17 cellular contexts compared by ENCODE assay signal in the genomic region with DNA sequence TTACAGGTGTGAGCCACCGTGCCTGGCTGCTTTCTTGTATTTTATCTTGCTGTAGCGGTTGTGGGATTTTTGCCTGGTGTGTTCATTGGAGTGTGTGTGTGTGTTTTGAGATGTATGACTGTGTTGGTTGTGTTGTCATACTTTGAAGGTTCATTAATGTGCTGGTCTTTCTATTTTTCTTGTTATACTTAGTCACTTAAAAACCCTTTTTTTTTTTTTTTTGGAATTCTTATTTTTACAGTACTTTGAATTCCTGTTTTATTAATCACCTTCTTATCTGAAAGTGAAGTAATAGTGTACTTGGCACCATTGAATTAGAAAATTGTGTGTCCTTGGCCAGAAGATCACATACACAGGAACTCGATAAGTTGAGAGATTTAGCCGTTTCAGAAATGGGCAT. TPM values are rescaled to one million over a fixed set of nuclear protein-coding genes. Genes with fewer than 3 reads are reported as not detected.
A peak's percentile ranks its signal among the peaks of the same experiment; 100 is the strongest.
DNase-seq lines count a peak whose midpoint lies in the region; ATAC-seq and TF ChIP-seq lines count a peak whose summit lies in the region.
"Had no signal": no experiment of that assay in that cellular context is flagged by ENCODE, and none has a peak within 500 bp of the region (broad histone marks: within the 10 kb centered on the region; RNA-seq: fewer than 3 reads in every experiment).

No MANE protein-coding gene starts in this region.

- H3K27ac ChIP-seq in mesenchymal stem cell (ENCODE audit: low read length, poor library complexity, severe bottlenecking), result peak overlapping the region; percentile 81

- no peak overlapping the region for H3K27ac Mint-ChIP-seq in stimulated activated effector memory CD8-positive, alpha-beta T cell treated with anti-CD3 and anti-CD28 coated beads, Interleukin-12 subunit alpha, Interleukin-12 subunit beta, amount 100 ng/mL, for 72 hours

- H2BK5ac ChIP-seq in mesenchymal stem cell (ENCODE audit: low read depth, low read length, poor library complexity, severe bottlenecking), result no peak overlapping the region

- H2BK12ac ChIP-seq in mesenchymal stem cell (ENCODE audit: low read length in 2 of 2), result no peak overlapping the region

- ATAC-seq in stimulated activated effector memory CD8-positive, alpha-beta T cell treated with anti-CD3 and anti-CD28 coated beads, Interleukin-12 subunit alpha, Interleukin-12 subunit beta, amount 100 ng/mL, for 72 hours, result no peak

- peaks cover 9% of the 10 kb centered on the region for H3K79me1 ChIP-seq in mesenchymal stem cell (replicated peaks; ENCODE audit: low read length, poor library complexity, severe bottlenecking)

- no peaks in the 10 kb centered on the region for H3K9me3 Mint-ChIP-seq in stimulated activated effector memory CD8-positive, alpha-beta T cell treated with anti-CD3 and anti-CD28 coated beads, Interleukin-12 subunit alpha, Interleukin-12 subunit beta, amount 100 ng/mL, for 72 hours

- H2BK15ac ChIP-seq in mesenchymal stem cell (ENCODE audit: low read depth, poor library complexity, severe bottlenecking), result no peak overlapping the region

- no peak overlapping the region for H3K14ac ChIP-seq in mesenchymal stem cell (ENCODE audit: low read length in 2 of 2)

- no peak overlapping the region for H3K9ac ChIP-seq in mesenchymal stem cell (ENCODE audit: low read length)

- H3K18ac ChIP-seq in mesenchymal stem cell (ENCODE audit: low read depth in 1 of 2, low read length in 2 of 2), result no peak overlapping the region

- H3K27me3 ChIP-seq in mesenchymal stem cell (ENCODE audit: control insufficient read depth in 1 of 2, insufficient read depth in 1 of 2, low read length in 2 of 2), result no peaks in the 10 kb centered on the region
- H3K27me3 ChIP-seq: BE2C had no signal

- DNase-seq in AG08395 (ENCODE audit: low spot score), result peak; percentile 22
- peak; percentile 45 for DNase-seq in HS-27A (ENCODE audit: low read depth)
- DNase-seq in cardiac fibroblast (ENCODE audit: low read depth in 2 of 2), result peak; percentile 83 to 86
- peak; percentile 36 for DNase-seq in mesenchymal stem cell
- DNase-seq in NAMALWA (ENCODE audit: low spot score), result no peak
- no peak for DNase-seq in activated naive CD4-positive, alpha-beta T cell treated with anti-CD3 and anti-CD28 coated beads, Interleukin-2, amount 50 U/mL, for 16 hours
- no peak for DNase-seq in epidermal melanocyte (ENCODE audit: insufficient read length, low spot score)
- no peak for DNase-seq in stimulated activated effector memory CD8-positive, alpha-beta T cell treated with anti-CD3 and anti-CD28 coated beads, Interleukin-12 subunit alpha, Interleukin-12 subunit beta, amount 100 ng/mL, for 72 hours (ENCODE audit: low spot score in 2 of 2)
- DNase-seq: activated CD4-positive, alpha-beta T cell treated with anti-CD3 and anti-CD28 coated beads, Interleukin-2, amount 50 U/mL, for 4 hours; anterior cingulate cortex; BE2C; DMS53; NCI-H1105 treated with DMSO at 0.1 percent for 48 hours; NCI-H345; SIG-M5; stimulated activated naive CD4-positive, alpha-beta T cell; T1000 had no signal

- H3K4me1 ChIP-seq in mesenchymal stem cell (ENCODE audit: control insufficient read depth, insufficient read depth, low read depth, low read length), result peaks cover 13% of the 10 kb centered on the region
- H3K4me1 ChIP-seq: BE2C had no signal

- H2AK5ac ChIP-seq in mesenchymal stem cell (ENCODE audit: low read length, severe bottlenecking), result peak overlapping the region; percentile 27

- no peaks in the 10 kb centered on the region for H3K9me3 ChIP-seq in mesenchymal stem cell (ENCODE audit: control insufficient read depth, low read length)
- H3K9me3 ChIP-seq: BE2C had no signal

- TF ChIP-seq CTCF in cardiac fibroblast (IDR thresholded peaks at IDR 0.05; ENCODE audit: low read depth, low read length), result no peak

- no peak overlapping the region for H3K23ac ChIP-seq in mesenchymal stem cell (ENCODE audit: low read length in 2 of 2)

- H3K36me3 Mint-ChIP-seq in stimulated activated effector memory CD8-positive, alpha-beta T cell treated with anti-CD3 and anti-CD28 coated beads, Interleukin-12 subunit alpha, Interleukin-12 subunit beta, amount 100 ng/mL, for 72 hours, result no peaks in the 10 kb centered on the region

- 73% methylated on average over 4 of the region's 4 CpGs for WGBS in mesenchymal stem cell

- H4K91ac ChIP-seq in mesenchymal stem cell (ENCODE audit: low read length), result no peak overlapping the region

- H3K4me3 Mint-ChIP-seq in stimulated activated effector memory CD8-positive, alpha-beta T cell treated with anti-CD3 and anti-CD28 coated beads, Interleukin-12 subunit alpha, Interleukin-12 subunit beta, amount 100 ng/mL, for 72 hours, result no peak overlapping the region

- no peaks in the 10 kb centered on the region for H3K36me3 ChIP-seq in mesenchymal stem cell (ENCODE audit: control insufficient read depth in 1 of 2, insufficient read depth in 2 of 2, low read depth in 1 of 2, low read length in 2 of 2)

- no peak overlapping the region for H3K4me2 ChIP-seq in mesenchymal stem cell (ENCODE audit: low read length, poor library complexity, severe bottlenecking)

- H3K4ac ChIP-seq in mesenchymal stem cell (ENCODE audit: low read depth in 1 of 2, low read length in 2 of 2), result no peak overlapping the region

- H3K4me1 Mint-ChIP-seq in stimulated activated effector memory CD8-positive, alpha-beta T cell treated with anti-CD3 and anti-CD28 coated beads, Interleukin-12 subunit alpha, Interleukin-12 subunit beta, amount 100 ng/mL, for 72 hours, result peaks cover 34% of the 10 kb centered on the region

- no peak overlapping the region for H4K8ac ChIP-seq in mesenchymal stem cell (ENCODE audit: low read length)

- H3K4me3 ChIP-seq in cardiac fibroblast (replicated peaks in 1 of 2; ENCODE audit: low read depth in 2 of 2, low read length in 2 of 2) (no peak overlapping the region), mesenchymal stem cell (ENCODE audit: insufficient read depth in 1 of 2, low read depth in 1 of 2, low read length in 2 of 2) (no peak overlapping the region)

- H2AFZ ChIP-seq in mesenchymal stem cell (ENCODE audit: low read depth, low read length), result no peak overlapping the region

- H2BK120ac ChIP-seq in mesenchymal stem cell (ENCODE audit: low read depth, low read length), result no peak overlapping the region

RNA-seq across cellular contexts. Expression of gene TENT4B, which starts 30.2 kb away (rescaled TPM):
- 5.6 TPM for polyA plus RNA-seq in mesenchymal stem cell (2013, experiment 1 of 2)
- 5.8 TPM for polyA plus RNA-seq in mesenchymal stem cell (2013, experiment 2 of 2)

Comparison
In these comparisons a context has a peak if more than half of its experiments do, and no peak if none do; other contexts are left out.
1. DNase-seq: peak in AG08395 (single experiment), HS-27A (single experiment), cardiac fibroblast (2 of 2) and mesenchymal stem cell (single experiment); none in NAMALWA (single experiment), activated naive CD4-positive, alpha-beta T cell treated with anti-CD3 and anti-CD28 coated beads, Interleukin-2, amount 50 U/mL, for 16 hours (single experiment), epidermal melanocyte (single experiment) and stimulated activated effector memory CD8-positive, alpha-beta T cell treated with anti-CD3 and anti-CD28 coated beads, Interleukin-12 subunit alpha, Interleukin-12 subunit beta, amount 100 ng/mL, for 72 hours (0 of 2).